24 cellular contexts compared by ENCODE assay signal in the genomic region with DNA sequence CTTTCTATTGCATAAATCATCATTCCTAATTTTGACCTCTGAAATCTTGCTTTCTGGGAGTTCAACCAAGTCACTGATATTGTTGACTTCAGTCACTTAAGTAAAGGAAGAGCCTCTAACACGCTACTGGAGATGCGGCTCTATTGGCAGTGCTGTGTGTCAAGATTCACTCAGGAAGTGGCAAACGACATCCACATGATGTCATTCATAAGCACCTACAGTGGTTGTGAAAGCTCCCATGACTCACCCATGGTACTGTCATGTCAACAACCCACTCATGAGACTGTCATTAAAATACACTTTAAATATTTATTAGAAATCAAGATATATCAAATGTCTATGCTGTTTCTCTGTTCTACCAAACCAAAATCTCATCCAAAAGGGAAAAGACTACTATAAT. TPM values are rescaled to one million over a fixed set of nuclear protein-coding genes. Genes with fewer than 3 reads are reported as not detected.
DNase-seq lines count a peak whose midpoint lies in the region; ATAC-seq, FAIRE-seq and TF ChIP-seq lines count a peak whose summit lies in the region.
"Had no signal": no experiment of that assay in that cellular context is flagged by ENCODE, and none has a peak within 500 bp of the region (broad histone marks: within the 10 kb centered on the region; RNA-seq: fewer than 3 reads in every experiment).

No MANE protein-coding gene starts in this region.

- H3K4me3 ChIP-seq in A549 (no peak overlapping the region), endothelial cell of umbilical vein (replicated peaks in 1 of 3; ENCODE audit: insufficient read depth in 1 of 3, low read depth in 1 of 3, low read length in 3 of 3) (no peak overlapping the region)
- H3K4me3 ChIP-seq: skin epidermis, suprapubic skin had no signal

- no peak overlapping the region for H3K4me2 ChIP-seq in A549
- H3K4me2 ChIP-seq in endothelial cell of umbilical vein (ENCODE audit: insufficient read depth, low read length), result no peak overlapping the region

- FAIRE-seq in A549 (lab: Jason Lieb, UNC) (no peak), endothelial cell of umbilical vein (lab: Jason Lieb, UNC) (no peak), GM12891 (lab: Jason Lieb, UNC) (no peak)
- FAIRE-seq: kidney had no signal

- no peak for TF ChIP-seq EP300 in A549 (IDR thresholded peaks at IDR 0.05)

- POLR2A ChIA-PET in A549 (lab: Yijun Ruan, JAX) (no interaction called here), endothelial cell of umbilical vein (lab: Charles Lee) (no interaction called here)

- TF ChIP-seq POLR2A in A549 (IDR thresholded peaks at IDR 0.05; ENCODE audit: low read length) (no peak), endothelial cell of umbilical vein (IDR thresholded peaks at IDR 0.05; ENCODE audit: low read depth, low read length) (no peak), GM12891 (IDR thresholded peaks at IDR 0.05; ENCODE audit: low read depth, low read length) (no peak)

- no peaks in the 10 kb centered on the region for H3K9me1 ChIP-seq in endothelial cell of umbilical vein (replicated peaks; ENCODE audit: control insufficient read depth, extremely low read depth, insufficient read depth, low read length)

- H3K36me3 ChIP-seq in endothelial cell of umbilical vein (ENCODE audit: control insufficient read depth in 2 of 2, extremely low read depth in 1 of 2, insufficient read depth in 2 of 2, low read length in 2 of 2), result no peaks in the 10 kb centered on the region
- H3K36me3 ChIP-seq: suprapubic skin had no signal

- no peaks in the 10 kb centered on the region for H4K20me1 ChIP-seq in endothelial cell of umbilical vein (replicated peaks; ENCODE audit: control insufficient read depth, extremely low read depth, insufficient read depth, low read length)

- 29% methylated on average over 3 of the region's 3 CpGs for WGBS in A549 (ENCODE audit: missing lambda C conversion rate)

- ATAC-seq in A549, result no peak
- ATAC-seq in GM19023 (IDR thresholded peaks at IDR 0.05; ENCODE audit: unreplicated experiment), result no peak
- no peak for ATAC-seq in HG03378 (IDR thresholded peaks at IDR 0.05; ENCODE audit: unreplicated experiment)
- ATAC-seq: T-helper 17 cell had no signal

- peaks cover 1 to 3% of the 10 kb centered on the region in 2 experiments for H3K27me3 ChIP-seq in endothelial cell of umbilical vein (ENCODE audit: control insufficient read depth in 2 of 2, insufficient read depth in 2 of 2, low read length in 2 of 2)
- H3K27me3 ChIP-seq: suprapubic skin had no signal

- no TSS peak for BruUV-seq in endothelial cell of umbilical vein (replicated peaks; lab: Mats Ljungman, UMichigan)

- no peak for DNase-seq in A549 (ENCODE audit: low read depth in 1 of 2, low spot score in 1 of 2)
- peak; percentile 56 for DNase-seq in Daoy (ENCODE audit: low read depth)
- peak; percentile 13 for DNase-seq in NCI-H460 (ENCODE audit: extremely low read depth, low read depth)
- no peak for DNase-seq in endothelial cell of umbilical vein (ENCODE audit: low read depth, low spot score)
- no peak for DNase-seq in COLO668 (lab: John Stamatoyannopoulos, UW; ENCODE audit: unreplicated experiment)
- no peak for DNase-seq in GM12891 (ENCODE audit: insufficient read length, low spot score)
- DNase-seq: activated B cell treated with CpG ODN at 0.5 μM for 24 hours; activated CD8-positive, alpha-beta memory T cell treated with anti-CD3 and anti-CD28 coated beads, Interleukin-2, amount 50 U/mL, for 4 hours; activated gamma-delta T cell; Calu3; effector CD8-positive, alpha-beta T cell; kidney; mesendoderm; NCI-H1930; NCI-H446 treated with DMSO at 0.1 percent for 48 hours; SHP77 treated with DMSO at 0.1 percent for 48 hours; stimulated activated CD4-positive, alpha-beta T cell treated with anti-CD3 and anti-CD28 coated beads, Interleukin-4, amount 100 ng/mL, for 4 hours; T-helper 17 cell had no signal

- TF ChIP-seq CTCF in A549 (IDR thresholded peaks at IDR 0.05), result no peak
- TF ChIP-seq CTCF in endothelial cell of umbilical vein (IDR thresholded peaks at IDR 0.05; ENCODE audit: extremely low read depth in 1 of 2, insufficient read depth in 1 of 2, low read depth in 1 of 2, low read length in 2 of 2), result no peak

- intact Hi-C loops in endothelial cell of umbilical vein (cut with micrococcal nuclease), result no loop called here

- H3K27ac ChIP-seq in A549, result no peak overlapping the region
- no peak overlapping the region for H3K27ac ChIP-seq in endothelial cell of umbilical vein (ENCODE audit: insufficient read depth, low read depth, low read length)
- H3K27ac ChIP-seq: parathyroid adenoma, skin epidermis, suprapubic skin had no signal

- CTCF ChIA-PET in A549 (lab: Yijun Ruan, JAX), result no interaction called here
- CTCF ChIA-PET in endothelial cell of umbilical vein (lab: Charles Lee), result no interaction called here

- H3K4me1 ChIP-seq in A549 (no peaks in the 10 kb centered on the region), endothelial cell of umbilical vein (ENCODE audit: control insufficient read depth, extremely low read depth, insufficient read depth, low read length) (no peaks in the 10 kb centered on the region)
- H3K4me1 ChIP-seq: parathyroid adenoma, suprapubic skin had no signal

- H3K9me3 ChIP-seq in A549, result no peaks in the 10 kb centered on the region
- H3K9me3 ChIP-seq in endothelial cell of umbilical vein (replicated peaks; ENCODE audit: control insufficient read depth, insufficient read depth, low read length), result no peaks in the 10 kb centered on the region
- H3K9me3 ChIP-seq: suprapubic skin had no signal

- TF ChIP-seq RAD21 in A549 (conservative IDR thresholded peaks at IDR 0.05 in 1 of 2, IDR thresholded peaks at IDR 0.05 in 1 of 2), result no peak

- H2AFZ ChIP-seq in endothelial cell of umbilical vein (ENCODE audit: low read depth, low read length), result no peak overlapping the region
- H2AFZ ChIP-seq: parathyroid adenoma had no signal

- dilution Hi-C loops in endothelial cell of umbilical vein (cut with MboI; ENCODE audit: extremely low pct_ligation_motif_present, low sequenced_read_pairs), result no loop called here

- H3K79me2 ChIP-seq in endothelial cell of umbilical vein (ENCODE audit: control insufficient read depth, insufficient read depth, low read length), result no peaks in the 10 kb centered on the region
- H3K79me2 ChIP-seq: parathyroid adenoma had no signal

- no peak overlapping the region for H3K9ac ChIP-seq in endothelial cell of umbilical vein (replicated peaks; ENCODE audit: extremely low read depth, insufficient read depth, low read length)
- H3K9ac ChIP-seq: parathyroid adenoma had no signal

TF ChIP-seq in A549, 52 proteins besides CTCF, POLR2A, EP300 and RAD21:
- TF ChIP-seq ZNF302 (CRISPR knock-in tag; IDR thresholded peaks at IDR 0.05), result no peak
- TF ChIP-seq JUNB (IDR thresholded peaks at IDR 0.05), result peak; percentile 3; the same call in 1 of the 2 replicates
- no peak for TF ChIP-seq FOSL2 (IDR thresholded peaks at IDR 0.05)
- TF ChIP-seq FOSL2 (CRISPR knock-in tag; IDR thresholded peaks at IDR 0.05), result peak; percentile 22; the same call in 1 of the 2 replicates

TF ChIP-seq in endothelial cell of umbilical vein, 7 proteins besides CTCF, POLR2A, EP300 and RAD21:
- TF ChIP-seq POLR2AphosphoS5 (IDR thresholded peaks at IDR 0.05; ENCODE audit: insufficient read depth, low read depth, low read length) (no peak), JUN (IDR thresholded peaks at IDR 0.05; ENCODE audit: borderline replicate concordance, insufficient read depth, insufficient read length, low read depth) (peak; percentile 8)

TF ChIP-seq in GM12891, 5 proteins besides CTCF, POLR2A, EP300 and RAD21:
- TF ChIP-seq SPI1 (IDR thresholded peaks at IDR 0.05; ENCODE audit: low read depth, low read length), result no peak

RNA-seq across cellular contexts. Expression of a gene that starts 52.5 kb away (rescaled TPM):
- polyA plus RNA-seq in A549 (2011; rRNA removed) (not detected in 2 replicates), A549 (2017; fragmentation: RNase III; extraction: RNeasy Plus Mini Kit Qiagen cat#74134 plus additional on column Dnase treatment) (not detected in 3 replicates), endothelial cell of umbilical vein (not detected in 2 replicates)
- not detected in 2 replicates for polyA plus RNA-seq in A549 (2012; cell fraction: cytosol; rRNA removed)
- not detected in 2 replicates for polyA plus RNA-seq in A549 (2012; cell fraction: nucleus; rRNA removed)
- not detected in 2 replicates for polyA minus RNA-seq in A549 (2011; rRNA and poly(A)+ RNA removed)
- 0.06 TPM in 1 of 2 replicates, not detected in the other for total RNA-seq in Daoy (2014; rRNA removed; shearing (Covaris generic))
- total RNA-seq in NCI-H460 (2014; rRNA removed; shearing (Covaris generic)), result not detected in 2 replicates
- polyA plus RNA-seq in NCI-H460 (2014; cell fraction: nucleus; rRNA removed), result not detected in 2 replicates
- not detected in 2 replicates for total RNA-seq in endothelial cell of umbilical vein
- polyA plus RNA-seq in endothelial cell of umbilical vein (2011; cell fraction: cytosol; rRNA removed), result not detected in 2 replicates
- not detected in 2 replicates for polyA plus RNA-seq in endothelial cell of umbilical vein (2011; cell fraction: nucleus; rRNA removed)
- polyA plus RNA-seq in endothelial cell of umbilical vein (2012), result not detected in 2 replicates
- not detected in 2 replicates for polyA minus RNA-seq in endothelial cell of umbilical vein
- polyA minus RNA-seq in endothelial cell of umbilical vein (2011; cell fraction: cytosol; rRNA and poly(A)+ RNA removed), result not detected
- polyA minus RNA-seq in endothelial cell of umbilical vein (2011; cell fraction: nucleus; rRNA and poly(A)+ RNA removed), result not detected in 2 replicates
- polyA plus RNA-seq in GM12891 (2012; ENCODE audit: low read depth, missing spikeins), result not detected
- total RNA-seq: activated B cell treated with CpG ODN at 0.5 μM for 24 hours; Calu3; kidney; natural killer cell treated with Interleukin-12 subunit alpha and Interleukin-12 subunit beta and Interleukin-15 and Interleukin-18, amount 100 ng/mL, for 72 hours; suprapubic skin; T-helper 17 cell had no signal

Comparison
In these comparisons a context has a peak if more than half of its experiments do, and no peak if none do; other contexts are left out.
1. DNase-seq: peak in Daoy (single experiment) and NCI-H460 (single experiment); none in A549 (0 of 2), endothelial cell of umbilical vein (single experiment), COLO668 (single experiment) and GM12891 (single experiment).